In the genomic region with DNA sequence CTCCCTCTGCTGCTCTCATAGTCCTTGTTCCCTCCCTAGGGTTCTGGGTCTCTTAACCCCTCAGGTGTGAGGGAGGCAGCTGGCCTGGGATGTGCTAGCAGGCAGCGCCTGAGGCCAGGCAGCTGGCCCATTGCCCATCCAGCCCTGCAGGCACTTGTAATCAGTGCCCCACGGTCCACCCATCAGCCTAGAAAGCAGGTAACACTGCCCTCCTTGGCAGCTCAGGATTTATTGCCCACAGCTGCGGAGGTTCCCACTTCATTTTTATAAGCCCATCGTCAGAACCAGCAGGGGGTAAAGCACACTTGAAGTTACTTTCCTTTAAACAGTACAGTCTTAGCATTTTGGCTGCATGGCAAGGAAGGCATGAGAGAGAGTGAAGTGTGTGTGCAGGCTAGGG, we compare ENCODE assay signal across 1 cellular context.
TF ChIP-seq lines count a peak whose summit lies in the region.

No MANE protein-coding gene starts in this region.

TF ChIP-seq in HEK293, 187 proteins besides CTCF, POLR2A, EP300 and RAD21 (continued from another document):
- TF ChIP-seq, protein P1, sequence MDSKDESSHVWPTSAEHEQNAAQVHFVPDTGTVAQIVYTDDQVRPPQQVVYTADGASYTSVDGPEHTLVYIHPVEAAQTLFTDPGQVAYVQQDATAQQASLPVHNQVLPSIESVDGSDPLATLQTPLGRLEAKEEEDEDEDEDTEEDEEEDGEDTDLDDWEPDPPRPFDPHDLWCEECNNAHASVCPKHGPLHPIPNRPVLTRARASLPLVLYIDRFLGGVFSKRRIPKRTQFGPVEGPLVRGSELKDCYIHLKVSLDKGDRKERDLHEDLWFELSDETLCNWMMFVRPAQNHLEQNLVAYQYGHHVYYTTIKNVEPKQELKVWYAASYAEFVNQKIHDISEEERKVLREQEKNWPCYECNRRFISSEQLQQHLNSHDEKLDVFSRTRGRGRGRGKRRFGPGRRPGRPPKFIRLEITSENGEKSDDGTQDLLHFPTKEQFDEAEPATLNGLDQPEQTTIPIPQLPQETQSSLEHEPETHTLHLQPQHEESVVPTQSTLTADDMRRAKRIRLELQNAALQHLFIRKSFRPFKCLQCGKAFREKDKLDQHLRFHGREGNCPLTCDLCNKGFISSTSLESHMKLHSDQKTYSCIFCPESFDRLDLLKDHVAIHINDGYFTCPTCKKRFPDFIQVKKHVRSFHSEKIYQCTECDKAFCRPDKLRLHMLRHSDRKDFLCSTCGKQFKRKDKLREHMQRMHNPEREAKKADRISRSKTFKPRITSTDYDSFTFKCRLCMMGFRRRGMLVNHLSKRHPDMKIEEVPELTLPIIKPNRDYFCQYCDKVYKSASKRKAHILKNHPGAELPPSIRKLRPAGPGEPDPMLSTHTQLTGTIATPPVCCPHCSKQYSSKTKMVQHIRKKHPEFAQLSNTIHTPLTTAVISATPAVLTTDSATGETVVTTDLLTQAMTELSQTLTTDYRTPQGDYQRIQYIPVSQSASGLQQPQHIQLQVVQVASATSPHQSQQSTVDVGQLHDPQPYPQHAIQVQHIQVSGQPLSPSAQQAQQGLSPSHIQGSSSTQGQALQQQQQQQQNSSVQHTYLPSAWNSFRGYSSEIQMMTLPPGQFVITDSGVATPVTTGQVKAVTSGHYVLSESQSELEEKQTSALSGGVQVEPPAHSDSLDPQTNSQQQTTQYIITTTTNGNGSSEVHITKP (tag by site-specific recombination; IDR thresholded peaks at IDR 0.05) = peak; percentile 67
- TF ChIP-seq ZNF596 (tag by site-specific recombination; IDR thresholded peaks at IDR 0.05) (peak; percentile 34; the same call in 1 of the 2 replicates), ZNF610 (tag by site-specific recombination; IDR thresholded peaks at IDR 0.05; ENCODE audit: borderline replicate concordance) (0 out of 2 replicates have a peak, but pooled peaks have one; percentile 42), ZNF426 (tag by site-specific recombination; IDR thresholded peaks at IDR 0.05) (no peak), FEZF1 (tag by site-specific recombination; IDR thresholded peaks at IDR 0.05) (peak; percentile 80), ZBTB7A (tag by site-specific recombination; IDR thresholded peaks at IDR 0.05; ENCODE audit: low read depth) (no peak), GFI1B (tag by site-specific recombination; IDR thresholded peaks at IDR 0.05) (0 out of 2 replicates have a peak, but pooled peaks have one; percentile 45), ZNF248 (tag by site-specific recombination; IDR thresholded peaks at IDR 0.05) (no peak), ZNF626 (tag by site-specific recombination; IDR thresholded peaks at IDR 0.05) (no peak), WT1 (tag by site-specific recombination; IDR thresholded peaks at IDR 0.05) (peak; percentile 73; the same call in 1 of the 2 replicates)
- TF ChIP-seq, protein P2, sequence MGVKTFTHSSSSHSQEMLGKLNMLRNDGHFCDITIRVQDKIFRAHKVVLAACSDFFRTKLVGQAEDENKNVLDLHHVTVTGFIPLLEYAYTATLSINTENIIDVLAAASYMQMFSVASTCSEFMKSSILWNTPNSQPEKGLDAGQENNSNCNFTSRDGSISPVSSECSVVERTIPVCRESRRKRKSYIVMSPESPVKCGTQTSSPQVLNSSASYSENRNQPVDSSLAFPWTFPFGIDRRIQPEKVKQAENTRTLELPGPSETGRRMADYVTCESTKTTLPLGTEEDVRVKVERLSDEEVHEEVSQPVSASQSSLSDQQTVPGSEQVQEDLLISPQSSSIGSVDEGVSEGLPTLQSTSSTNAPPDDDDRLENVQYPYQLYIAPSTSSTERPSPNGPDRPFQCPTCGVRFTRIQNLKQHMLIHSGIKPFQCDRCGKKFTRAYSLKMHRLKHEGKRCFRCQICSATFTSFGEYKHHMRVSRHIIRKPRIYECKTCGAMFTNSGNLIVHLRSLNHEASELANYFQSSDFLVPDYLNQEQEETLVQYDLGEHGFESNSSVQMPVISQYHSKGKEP (tag by site-specific recombination; IDR thresholded peaks at IDR 0.05) = 0 out of 2 replicates have a peak, but pooled peaks have one; percentile 59
